ENCODE assay signal across 8 cellular contexts in genomic region chr2:208033701-208034502, GRCh38. TPM values are rescaled to one million over a fixed set of nuclear protein-coding genes. Genes with fewer than 3 reads are reported as not detected.
DNase-seq lines count a peak whose midpoint lies in the region; ATAC-seq and TF ChIP-seq lines count a peak whose summit lies in the region.

No MANE protein-coding gene starts in this region.

- TF ChIP-seq RAD21 in IMR-90 (IDR thresholded peaks at IDR 0.05; ENCODE audit: low read length): 0 out of 2 replicates have a peak, but pooled peaks have one; percentile 18

- no peak overlapping the region for H2AK5ac ChIP-seq in IMR-90 (ENCODE audit: low read depth, low read length)

- no peak overlapping the region for H3K4ac ChIP-seq in IMR-90 (ENCODE audit: low read depth, low read length)

- H3K79me1 ChIP-seq in IMR-90 (ENCODE audit: low read depth in 1 of 2, low read length in 2 of 2): no peaks in the 10 kb centered on the region

- CTCF ChIA-PET in activated naive CD4-positive, alpha-beta T cell treated with anti-CD3 and anti-CD28 coated beads for 36 hours (lab: Charles Lee): interaction anchor here (1.0 to 2.0 kb wide), 5 partner anchors 12 to 412 kb away, joined by 3 to 8 read pairs (median 4); partner anchors contain the start of gene FZD5
- CTCF ChIA-PET in IMR-90 (lab: Yijun Ruan, JAX): interaction anchor here (0.7 kb wide), 1 partner anchor 174 kb away, joined by 5 read pairs; no protein-coding TSS in a partner anchor

- ATAC-seq in GM21825 (IDR thresholded peaks at IDR 0.05; ENCODE audit: unreplicated experiment) (peak; percentile 92), IMR-90 (ENCODE audit: low read depth) (no peak)
- ATAC-seq in stimulated activated naive CD8-positive, alpha-beta T cell treated with anti-CD3 and anti-CD28 coated beads, Interleukin-15, Interleukin-2, amounts not matched to agents 100 U/mL and 50 U/mL, for 24 hours: peak; percentile 82

- no peaks in the 10 kb centered on the region for H3K36me3 ChIP-seq in IMR-90 (ENCODE audit: control insufficient read depth, insufficient read depth, low read length)

- no peak overlapping the region for H2BK5ac ChIP-seq in IMR-90 (ENCODE audit: low read depth, low read length, poor library complexity, severe bottlenecking)

- no peak overlapping the region for H2AFZ ChIP-seq in IMR-90 (replicated peaks; ENCODE audit: low read length, poor library complexity)

- no peak overlapping the region for H3K23ac ChIP-seq in IMR-90 (ENCODE audit: low read depth, low read length)

- WGBS in IMR-90 (ENCODE audit: extremely low coverage in 2 of 2, insufficient read length in 1 of 2), 2 experiments: no CpG with 5 or more reads among the region's 4 CpGs

- H3K27ac Mint-ChIP-seq in activated naive CD4-positive, alpha-beta T cell treated with anti-CD3 and anti-CD28 coated beads for 36 hours: no peak overlapping the region
- no peak overlapping the region for H3K27ac Mint-ChIP-seq in glutamatergic neuron (ENCODE audit: unreplicated experiment)

- no peaks in the 10 kb centered on the region for H3K9me1 ChIP-seq in IMR-90 (ENCODE audit: insufficient read depth, low read length)

- H3K14ac ChIP-seq in IMR-90 (replicated peaks; ENCODE audit: low read depth, low read length): no peak overlapping the region

- no peak overlapping the region for H3K4me2 ChIP-seq in IMR-90 (ENCODE audit: low read depth, low read length)

- TF ChIP-seq CTCF in IMR-90 (conservative IDR thresholded peaks at IDR 0.05; ENCODE audit: low read depth, low read length): peak; percentile 24; the same call in 1 of the 2 replicates
- peak; percentile 66 for TF ChIP-seq CTCF in VCaP (conservative IDR thresholded peaks at IDR 0.05)
- TF ChIP-seq CTCF in glutamatergic neuron (IDR thresholded peaks at IDR 0.05; ENCODE audit: partially characterized antibody, unreplicated experiment): no peak

- no peak overlapping the region for H2BK20ac ChIP-seq in IMR-90 (ENCODE audit: low read depth, low read length)

- BruUV-seq in IMR-90 (replicated peaks; lab: Mats Ljungman, UMichigan): no TSS peak

- no peak overlapping the region for H3K56ac ChIP-seq in IMR-90 (ENCODE audit: extremely low read depth, insufficient read depth, low read length)

- H3K9me3 ChIP-seq in IMR-90 (ENCODE audit: control insufficient read depth, insufficient read depth, low read length): no peaks in the 10 kb centered on the region

- in situ Hi-C loops in IMR-90 (cut with MboI; ENCODE audit: low sequenced_read_pairs): loop anchor here (10.0 kb wide), 1 partner anchor 289 kb away; no protein-coding TSS in a partner anchor

- no peak overlapping the region for H4K8ac ChIP-seq in IMR-90 (ENCODE audit: low read depth in 2 of 2, low read length in 2 of 2)

- no peaks in the 10 kb centered on the region for H3K4me1 Mint-ChIP-seq in activated naive CD4-positive, alpha-beta T cell treated with anti-CD3 and anti-CD28 coated beads for 36 hours (ENCODE audit: low read depth)
- H3K4me1 Mint-ChIP-seq in glutamatergic neuron (ENCODE audit: low read depth, unreplicated experiment): no peaks in the 10 kb centered on the region

- H3K18ac ChIP-seq in IMR-90 (ENCODE audit: low read depth, low read length): no peak overlapping the region

- H3K27me3 Mint-ChIP-seq in activated naive CD4-positive, alpha-beta T cell treated with anti-CD3 and anti-CD28 coated beads for 36 hours (ENCODE audit: low read depth): no peaks in the 10 kb centered on the region
- H3K27me3 Mint-ChIP-seq in glutamatergic neuron (ENCODE audit: unreplicated experiment): no peaks in the 10 kb centered on the region

- no peak overlapping the region for H3K9ac ChIP-seq in IMR-90 (ENCODE audit: low read depth, low read length)

- no peaks in the 10 kb centered on the region; the same call in 1 of the 2 replicates for H3K4me1 ChIP-seq in IMR-90 (ENCODE audit: control insufficient read depth, insufficient read depth, low read length)

- no peak overlapping the region for H2BK15ac ChIP-seq in IMR-90 (ENCODE audit: low read depth, low read length)

- no peaks in the 10 kb centered on the region for H3K27me3 ChIP-seq in IMR-90 (ENCODE audit: control insufficient read depth, insufficient read depth, low read length)

- TF ChIP-seq POLR2A in IMR-90 (IDR thresholded peaks at IDR 0.05; ENCODE audit: low read depth, low read length): no peak

- DNase-seq in activated naive CD4-positive, alpha-beta T cell treated with anti-CD3 and anti-CD28 coated beads for 36 hours: peak; percentile 59
- no peak for DNase-seq in activated naive CD4-positive, alpha-beta T cell treated with anti-CD3 and anti-CD28 coated beads, Interleukin-2, amount 50 U/mL, for 16 hours
- DNase-seq in IMR-90: peak; percentile 24
- peak; percentile 11 for DNase-seq in globus pallidus (ENCODE audit: low spot score)
- DNase-seq in stimulated activated naive CD8-positive, alpha-beta T cell treated with anti-CD3 and anti-CD28 coated beads, Interleukin-15, Interleukin-2, amounts not matched to agents 100 U/mL and 50 U/mL, for 24 hours: peak; percentile 55
- no peak for DNase-seq in glutamatergic neuron

- no peak overlapping the region for H3K4me3 Mint-ChIP-seq in activated naive CD4-positive, alpha-beta T cell treated with anti-CD3 and anti-CD28 coated beads for 36 hours
- H3K4me3 Mint-ChIP-seq in glutamatergic neuron (ENCODE audit: unreplicated experiment): no peak overlapping the region

- no peak overlapping the region for H3K4me3 ChIP-seq in IMR-90 (ENCODE audit: insufficient read depth, low read depth, low read length)

- dilution Hi-C loops in IMR-90 (cut with HindIII; ENCODE audit: low sequenced_read_pairs, unreplicated experiment): no loop called here

- H4K20me1 ChIP-seq in IMR-90 (ENCODE audit: insufficient read depth, low read length): no peaks in the 10 kb centered on the region

- H4K91ac ChIP-seq in IMR-90 (ENCODE audit: insufficient read depth, low read depth, low read length): no peak overlapping the region

- no peaks in the 10 kb centered on the region for H3K9me3 Mint-ChIP-seq in activated naive CD4-positive, alpha-beta T cell treated with anti-CD3 and anti-CD28 coated beads for 36 hours
- no peaks in the 10 kb centered on the region for H3K9me3 Mint-ChIP-seq in glutamatergic neuron (ENCODE audit: unreplicated experiment)

- no peak overlapping the region for H2AK9ac ChIP-seq in IMR-90 (replicated peaks; ENCODE audit: low read depth, low read length, poor library complexity)

- H4K5ac ChIP-seq in IMR-90 (ENCODE audit: low read depth, low read length): no peak overlapping the region

- intact Hi-C loops in activated naive CD4-positive, alpha-beta T cell treated with anti-CD3 and anti-CD28 coated beads for 36 hours (cut with micrococcal nuclease): loop anchor here (1.0 kb wide), 2 partner anchors 288 to 407 kb away; no protein-coding TSS in a partner anchor
- intact Hi-C loops in IMR-90 (cut with micrococcal nuclease): no loop called here

- POLR2A ChIA-PET in IMR-90 (lab: Charles Lee; ENCODE audit: unreplicated experiment): interaction anchor here (0.6 kb wide), 1 partner anchor 11 kb away, joined by 4 read pairs; no protein-coding TSS in a partner anchor

- no peaks in the 10 kb centered on the region for H3K36me3 Mint-ChIP-seq in activated naive CD4-positive, alpha-beta T cell treated with anti-CD3 and anti-CD28 coated beads for 36 hours (ENCODE audit: low read depth)
- no peaks in the 10 kb centered on the region for H3K36me3 Mint-ChIP-seq in glutamatergic neuron (ENCODE audit: unreplicated experiment)

- H2BK120ac ChIP-seq in IMR-90 (ENCODE audit: low read depth, low read length): no peak overlapping the region

- H3K27ac ChIP-seq in IMR-90 (ENCODE audit: insufficient read depth, low read length) (no peak overlapping the region), VCaP (no peak overlapping the region)

TF ChIP-seq in IMR-90, 13 proteins besides CTCF, POLR2A, EP300 and RAD21:
- TF ChIP-seq RFX5 (IDR thresholded peaks at IDR 0.05; ENCODE audit: low read depth, low read length) (no peak), MXI1 (IDR thresholded peaks at IDR 0.05; ENCODE audit: borderline replicate concordance, low read depth, low read length) (no peak), CEBPB (IDR thresholded peaks at IDR 0.05; ENCODE audit: low read depth, low read length) (no peak), NFE2L2 (IDR thresholded peaks at IDR 0.05; ENCODE audit: low read depth, low read length) (no peak), BHLHE40 (IDR thresholded peaks at IDR 0.05; ENCODE audit: low read depth, low read length) (no peak), SMC3 (IDR thresholded peaks at IDR 0.05; ENCODE audit: low read depth, low read length) (no peak), MAZ (IDR thresholded peaks at IDR 0.05; ENCODE audit: borderline replicate concordance, low read depth, low read length) (no peak), USF2 (IDR thresholded peaks at IDR 0.05; ENCODE audit: low read depth, low read length) (no peak), MAFK (IDR thresholded peaks at IDR 0.05; ENCODE audit: low read depth, low read length) (no peak), ELK1 (IDR thresholded peaks at IDR 0.05; ENCODE audit: borderline replicate concordance, low read depth, low read length) (no peak), RCOR1 (IDR thresholded peaks at IDR 0.05; ENCODE audit: insufficient replicate concordance, low read length) (no peak), CHD1 (IDR thresholded peaks at IDR 0.05; ENCODE audit: low read depth, low read length) (no peak)
TF ChIP-seq in IMR-90: peak in this region for 0.

RNA-seq across cellular contexts. Expression of gene PLEKHM3, which starts 8.6 kb away (rescaled TPM):
- 1 to 10 TPM; 6.5 to 7.0 TPM for total RNA-seq in activated naive CD4-positive, alpha-beta T cell treated with anti-CD3 and anti-CD28 coated beads for 36 hours
- 8.6 and 11.3 TPM in 2 replicates for total RNA-seq in IMR-90 (2012; rRNA removed)
- 2.1 and 2.4 TPM in 2 replicates for polyA plus RNA-seq in IMR-90 (2012; rRNA removed)
- 1.2 and 1.5 TPM in 2 replicates for polyA plus RNA-seq in IMR-90 (2012; cell fraction: cytosol; rRNA removed)
- 1.1 and 2.4 TPM in 2 replicates for polyA plus RNA-seq in IMR-90 (2012; cell fraction: nucleus; rRNA removed; ENCODE audit: low replicate concordance)
- 19.5 TPM for total RNA-seq in glutamatergic neuron (ENCODE audit: unreplicated experiment)

Comparison
In these comparisons a context has a peak if more than half of its experiments do, and no peak if none do; other contexts are left out.
1. DNase-seq: peak in activated naive CD4-positive, alpha-beta T cell treated with anti-CD3 and anti-CD28 coated beads for 36 hours (single experiment), IMR-90 (single experiment), globus pallidus (single experiment) and stimulated activated naive CD8-positive, alpha-beta T cell treated with anti-CD3 and anti-CD28 coated beads, Interleukin-15, Interleukin-2, amounts not matched to agents 100 U/mL and 50 U/mL, for 24 hours (single experiment); none in activated naive CD4-positive, alpha-beta T cell treated with anti-CD3 and anti-CD28 coated beads, Interleukin-2, amount 50 U/mL, for 16 hours (single experiment) and glutamatergic neuron (single experiment).